Comparison of ENCODE assay signal across 11 cellular contexts in the genomic region with DNA sequence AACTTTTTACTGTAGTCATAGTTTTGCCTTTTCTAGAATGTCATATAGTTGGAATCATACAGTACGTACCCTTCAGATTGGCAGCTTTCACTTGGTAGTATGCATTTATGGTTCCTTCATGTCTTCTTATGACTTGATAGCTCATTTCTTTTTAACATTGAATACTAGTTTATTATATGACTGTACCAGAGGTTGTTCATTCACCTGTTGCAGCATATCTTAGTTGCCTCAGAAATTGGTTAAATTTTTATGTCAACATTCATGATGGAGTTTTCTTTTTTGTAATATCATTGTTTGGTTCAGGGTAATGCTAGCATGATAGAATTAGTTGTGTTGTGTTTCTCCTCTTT.
A peak's percentile ranks its signal among the peaks of the same experiment; 100 is the strongest.
DNase-seq lines count a peak whose midpoint lies in the region; ATAC-seq and TF ChIP-seq lines count a peak whose summit lies in the region.
"Had no signal": no experiment of that assay in that cellular context is flagged by ENCODE, and none has a peak within 500 bp of the region (broad histone marks: within the 10 kb centered on the region; RNA-seq: fewer than 3 reads in every experiment).

No MANE protein-coding gene starts in this region.

- CTCF ChIA-PET in MCF 10A (lab: Yijun Ruan, JAX) = no interaction called here

- no peaks in the 10 kb centered on the region for H3K9me3 Mint-ChIP-seq in CD4-positive, CD25-positive, alpha-beta regulatory T cell
- H3K9me3 Mint-ChIP-seq in HFFc6 = no peaks in the 10 kb centered on the region
- H3K9me3 Mint-ChIP-seq in MCF 10A (ENCODE audit: unreplicated experiment) = no peaks in the 10 kb centered on the region

- no peak for DNase-seq in CD4-positive, CD25-positive, alpha-beta regulatory T cell
- DNase-seq in HFFc6 (no peak), MCF 10A (ENCODE audit: unreplicated experiment) (no peak), prostate gland (ENCODE audit: low spot score) (no peak), SK-N-DZ (ENCODE audit: low spot score) (no peak), DMS 273 treated with DMSO at 0.1 percent for 48 hours (lab: John Stamatoyannopoulos, UW) (no peak), NCI-H1930 (lab: John Stamatoyannopoulos, UW) (no peak), NCI-H774 (lab: John Stamatoyannopoulos, UW) (no peak)
- DNase-seq: activated effector memory CD4-positive, alpha-beta T cell treated with Interleukin-2 at 50 U/mL for 16 hours; midbrain; NCI-H1694 treated with DMSO at 0.1 percent for 48 hours had no signal

- peaks cover 54% of the 10 kb centered on the region for H3K27me3 Mint-ChIP-seq in CD4-positive, CD25-positive, alpha-beta regulatory T cell
- H3K27me3 Mint-ChIP-seq in HFFc6 (ENCODE audit: insufficient read depth) (peaks cover 37% of the 10 kb centered on the region), MCF 10A (ENCODE audit: insufficient read depth, unreplicated experiment) (peaks cover 25% of the 10 kb centered on the region)

- BruUV-seq in MCF 10A (replicated peaks; lab: Mats Ljungman, UMichigan) = no TSS peak

- H3K36me3 ChIP-seq in CD4-positive, CD25-positive, alpha-beta regulatory T cell (ENCODE audit: control insufficient read depth, insufficient read depth, low read length) = no peaks in the 10 kb centered on the region
- H3K36me3 ChIP-seq in prostate gland = no peaks in the 10 kb centered on the region

- H3K4me3 Mint-ChIP-seq in CD4-positive, CD25-positive, alpha-beta regulatory T cell = peak overlapping the region in 3 of 4 donors; percentile 1 to 84 (median 67)
- H3K4me3 Mint-ChIP-seq in HFFc6 (0 out of 2 replicates have a peak overlapping the region, but pooled peaks have one; percentile 10), MCF 10A (ENCODE audit: unreplicated experiment) (peak overlapping the region; percentile 50)

- no peak overlapping the region for H3K27ac ChIP-seq in CD4-positive, CD25-positive, alpha-beta regulatory T cell (ENCODE audit: insufficient read depth, low read length, poor library complexity, severe bottlenecking)
- no peak overlapping the region for H3K27ac ChIP-seq in prostate gland

- H3K9me3 ChIP-seq in CD4-positive, CD25-positive, alpha-beta regulatory T cell (ENCODE audit: control insufficient read depth in 2 of 2, low read length in 2 of 2) = no peaks in the 10 kb centered on the region
- no peaks in the 10 kb centered on the region for H3K9me3 ChIP-seq in prostate gland

- no peak for TF ChIP-seq POLR2A in prostate gland (IDR thresholded peaks at IDR 0.05)

- no peak overlapping the region for H3K27ac Mint-ChIP-seq in CD4-positive, CD25-positive, alpha-beta regulatory T cell
- no peak overlapping the region for H3K27ac Mint-ChIP-seq in HFFc6
- no peak overlapping the region for H3K27ac Mint-ChIP-seq in MCF 10A (ENCODE audit: low read depth, unreplicated experiment)

- POLR2A ChIA-PET in MCF 10A (lab: Yijun Ruan, JAX) = interaction anchor here (0.5 to 0.6 kb wide), 2 partner anchors 10 to 130 kb away, joined by 3 read pairs; no protein-coding TSS in a partner anchor

- no peaks in the 10 kb centered on the region for H3K36me3 Mint-ChIP-seq in CD4-positive, CD25-positive, alpha-beta regulatory T cell
- H3K36me3 Mint-ChIP-seq in HFFc6 (ENCODE audit: low read depth) (no peaks in the 10 kb centered on the region), MCF 10A (ENCODE audit: insufficient read depth, unreplicated experiment) (no peaks in the 10 kb centered on the region)

- H3K4me1 ChIP-seq in CD4-positive, CD25-positive, alpha-beta regulatory T cell (ENCODE audit: control insufficient read depth, insufficient read depth, low read length, poor library complexity, severe bottlenecking) = peaks cover 3% of the 10 kb centered on the region
- no peaks in the 10 kb centered on the region for H3K4me1 ChIP-seq in prostate gland (replicated peaks)

- H3K4me3 ChIP-seq in CD4-positive, CD25-positive, alpha-beta regulatory T cell (ENCODE audit: low read depth, low read length) = no peak overlapping the region
- H3K4me3 ChIP-seq in prostate gland = peak overlapping the region; percentile 5 to 9

- intact Hi-C loops in MCF 10A (cut with micrococcal nuclease) (no loop called here), prostate gland (cut with DNase I) (no loop called here)

- H3K4me1 Mint-ChIP-seq in CD4-positive, CD25-positive, alpha-beta regulatory T cell = peaks cover 0 to 9% (median 6%) of the 10 kb centered on the region in 4 donors
- H3K4me1 Mint-ChIP-seq in HFFc6 (ENCODE audit: low read depth) (no peaks in the 10 kb centered on the region; the same call in 1 of the 2 replicates), MCF 10A (ENCODE audit: insufficient read depth, unreplicated experiment) (peaks cover 6% of the 10 kb centered on the region)

- no peak for ATAC-seq in CD4-positive, CD25-positive, alpha-beta regulatory T cell (ENCODE audit: low read depth in 2 of 2)

- TF ChIP-seq CTCF in HFFc6 (IDR thresholded peaks at IDR 0.05) (no peak), MCF 10A (IDR thresholded peaks at IDR 0.05; ENCODE audit: unreplicated experiment) (no peak), prostate gland (IDR thresholded peaks at IDR 0.05) (no peak)

- WGBS in prostate gland = 58% methylated on average over 1 of the region's 1 CpG

- peaks cover 12% of the 10 kb centered on the region for H3K27me3 ChIP-seq in CD4-positive, CD25-positive, alpha-beta regulatory T cell (ENCODE audit: control insufficient read depth, insufficient read depth, low read length)
- no peaks in the 10 kb centered on the region for H3K27me3 ChIP-seq in prostate gland (replicated peaks; ENCODE audit: insufficient read depth)

Comparison
In these comparisons a context has a peak if more than half of its experiments do, and no peak if none do; other contexts are left out.
1. H3K4me3 Mint-ChIP-seq: peak in every context shown above with its lines; median percentile 67 in CD4-positive, CD25-positive, alpha-beta regulatory T cell; 50 in MCF 10A; 10 in HFFc6.